8 cellular contexts compared by ENCODE assay signal in the genomic region with DNA sequence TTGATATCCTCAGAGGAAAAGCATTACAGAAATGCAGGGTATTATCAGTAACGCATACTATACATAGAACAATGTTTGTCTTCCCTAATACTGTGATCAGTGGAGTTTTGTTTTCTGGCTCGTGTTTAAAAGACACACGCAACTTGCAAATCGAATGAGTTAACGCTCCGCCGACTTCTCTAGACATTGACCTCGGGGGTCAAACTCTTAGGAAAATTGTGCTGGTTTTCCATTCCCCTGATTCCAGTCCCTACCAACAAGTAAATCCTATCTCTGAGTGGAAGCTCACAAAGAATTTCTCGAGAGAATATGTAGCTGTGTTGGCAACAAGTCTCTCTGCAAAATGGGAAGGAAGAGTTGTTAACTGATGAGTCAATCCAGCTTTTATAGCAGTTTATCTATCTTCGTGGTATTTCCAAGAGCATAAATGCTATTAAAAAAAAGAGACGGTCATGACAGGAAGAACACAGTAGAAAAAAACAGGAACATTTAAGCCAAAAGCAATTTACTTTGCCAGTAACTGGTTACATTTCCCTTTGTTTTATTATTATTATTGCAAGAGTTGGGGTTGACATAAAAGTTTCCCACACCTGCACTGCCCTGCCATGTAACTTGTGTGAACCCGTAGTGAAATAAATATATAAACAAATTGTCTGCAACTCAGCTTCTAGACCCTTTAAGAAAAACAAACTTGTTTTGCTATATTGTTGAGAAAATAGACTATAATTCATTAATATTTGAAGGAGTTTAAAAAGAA.
A peak's percentile ranks its signal among the peaks of the same experiment; 100 is the strongest.
DNase-seq lines count a peak whose midpoint lies in the region; ATAC-seq and TF ChIP-seq lines count a peak whose summit lies in the region.

No MANE protein-coding gene starts in this region.

- peaks cover 9% of the 10 kb centered on the region for H3K36me3 ChIP-seq in OCI-LY7 (ENCODE audit: insufficient read depth, low read length)

- H3K79me2 ChIP-seq in OCI-LY7 (ENCODE audit: insufficient read depth, low read depth, low read length) = peaks cover 64% of the 10 kb centered on the region

- intact Hi-C loops in OCI-LY7 (cut with micrococcal nuclease; ENCODE audit: unreplicated experiment) = loop anchor here (1.0 to 10.0 kb wide), 6 partner anchors 37 to 1221 kb away; no protein-coding TSS in a partner anchor

- H3K4me3 ChIP-seq in GM12865 (ENCODE audit: low read depth, low read length) = peak overlapping the region; percentile 71
- H3K4me3 ChIP-seq in OCI-LY7 (ENCODE audit: low read depth, low read length, poor library complexity, severe bottlenecking) = peak overlapping the region; percentile 27

- peaks cover 98% of the 10 kb centered on the region for H3K4me1 ChIP-seq in OCI-LY7 (ENCODE audit: insufficient read depth, low read length, poor library complexity, severe bottlenecking)

- H4K20me1 ChIP-seq in OCI-LY7 (ENCODE audit: insufficient read depth, low read length) = no peaks in the 10 kb centered on the region

- CTCF ChIA-PET in OCI-LY7 (lab: Charles Lee; ENCODE audit: unreplicated experiment) = interaction anchor here (0.9 kb wide), 1 partner anchor 83 kb away, joined by 3 read pairs; no protein-coding TSS in a partner anchor

- H3K4me2 ChIP-seq in OCI-LY7 (ENCODE audit: low read length) = peak overlapping the region; percentile 85

- H3K9me3 ChIP-seq in OCI-LY7 (ENCODE audit: low read length) = no peaks in the 10 kb centered on the region

- POLR2A ChIA-PET in OCI-LY7 (lab: Charles Lee) = interaction anchor here (0.6 to 15.5 kb wide), 25 partner anchors 8 to 198 kb away, joined by 3 to 277 read pairs (median 5); partner anchors contain the start of gene ARID5B

- H2AFZ ChIP-seq in OCI-LY7 (ENCODE audit: low read length) = peak overlapping the region; percentile 40; the same call in 1 of the 2 replicates

- TF ChIP-seq CTCF in GM12865 (IDR thresholded peaks at IDR 0.05; ENCODE audit: insufficient read depth, low read depth, low read length, missing control alignments) (no peak), OCI-LY7 (conservative IDR thresholded peaks at IDR 0.05; ENCODE audit: low read length) (no peak)

- DNase-seq in GM12865 (ENCODE audit: low read depth) = peak; percentile 43
- peak; percentile 22 for DNase-seq in OCI-LY7 (ENCODE audit: low spot score)
- peak; percentile 95 to 98 for DNase-seq in dermis microvascular lymphatic vessel endothelial cell (ENCODE audit: low read depth in 2 of 2)
- peak; percentile 77 for DNase-seq in myocyte (ENCODE audit: low read depth)
- no peak for DNase-seq in occipital lobe (lab: John Stamatoyannopoulos, UW)
- DNase-seq in stimulated activated naive CD4-positive, alpha-beta T cell (lab: John Stamatoyannopoulos, UW) = no peak

- no TSS peak for BruUV-seq in OCI-LY7 (replicated peaks; lab: Mats Ljungman, UMichigan)

- no peaks in the 10 kb centered on the region for H3K9me2 ChIP-seq in OCI-LY7 (ENCODE audit: insufficient read depth, low read length)

- H3K27ac ChIP-seq in OCI-LY7 (ENCODE audit: low read depth, low read length, poor library complexity, severe bottlenecking) = peak overlapping the region; percentile 76

- ATAC-seq in HG02623 (IDR thresholded peaks at IDR 0.05; ENCODE audit: unreplicated experiment) (no peak), HG02938 (IDR thresholded peaks at IDR 0.05; ENCODE audit: unreplicated experiment) (no peak)

Comparison
In these comparisons a context has a peak if more than half of its experiments do, and no peak if none do; other contexts are left out.
1. DNase-seq: peak in GM12865 (single experiment), OCI-LY7 (single experiment), dermis microvascular lymphatic vessel endothelial cell (2 of 2) and myocyte (single experiment); none in occipital lobe (single experiment) and stimulated activated naive CD4-positive, alpha-beta T cell (0 of 6).